8 cellular contexts compared by ENCODE assay signal in the genomic region with DNA sequence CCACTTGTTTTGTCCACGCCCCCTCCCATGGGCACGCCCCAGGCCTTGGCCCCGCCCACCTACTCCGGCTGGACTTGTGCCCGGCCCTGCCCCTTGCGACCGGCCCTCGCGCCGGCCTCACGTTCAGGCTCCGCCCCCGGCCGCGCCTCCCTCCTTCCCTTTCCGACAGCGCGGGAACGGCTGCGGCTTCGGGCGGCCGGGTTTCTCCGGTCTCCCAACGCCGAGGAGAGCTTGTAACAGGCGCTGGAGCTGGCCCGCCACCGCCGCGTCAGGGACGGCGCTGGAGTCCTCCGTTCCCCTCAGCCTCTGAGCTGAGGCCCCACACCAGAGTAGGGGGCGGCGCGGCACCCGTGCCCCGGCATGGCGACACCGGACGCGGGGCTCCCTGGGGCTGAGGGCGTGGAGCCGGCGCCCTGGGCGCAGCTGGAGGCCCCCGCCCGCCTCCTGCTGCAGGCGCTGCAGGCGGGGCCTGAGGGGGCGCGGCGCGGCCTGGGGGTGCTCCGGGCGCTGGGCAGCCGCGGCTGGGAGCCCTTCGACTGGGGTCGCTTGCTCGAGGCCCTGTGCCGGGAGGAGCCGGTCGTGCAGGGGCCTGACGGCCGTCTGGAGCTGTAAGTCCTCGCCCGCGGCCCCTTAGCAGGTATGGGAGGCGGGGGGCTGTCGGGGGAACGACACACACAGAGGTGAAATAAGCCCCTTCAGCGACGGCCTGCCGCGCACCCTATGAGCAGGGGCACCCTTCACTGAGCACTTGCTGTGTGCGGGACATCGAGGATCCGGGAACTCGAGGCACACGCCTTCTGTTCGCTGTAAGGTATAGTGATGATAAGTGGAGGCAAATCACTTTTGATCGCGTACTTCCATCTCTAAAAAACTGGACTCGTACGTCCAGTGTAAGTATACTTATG. TPM values are rescaled to one million over a fixed set of nuclear protein-coding genes. Genes with fewer than 3 reads are reported as not detected.
DNase-seq lines count a peak whose midpoint lies in the region; ATAC-seq and TF ChIP-seq lines count a peak whose summit lies in the region.

A gene with protein sequence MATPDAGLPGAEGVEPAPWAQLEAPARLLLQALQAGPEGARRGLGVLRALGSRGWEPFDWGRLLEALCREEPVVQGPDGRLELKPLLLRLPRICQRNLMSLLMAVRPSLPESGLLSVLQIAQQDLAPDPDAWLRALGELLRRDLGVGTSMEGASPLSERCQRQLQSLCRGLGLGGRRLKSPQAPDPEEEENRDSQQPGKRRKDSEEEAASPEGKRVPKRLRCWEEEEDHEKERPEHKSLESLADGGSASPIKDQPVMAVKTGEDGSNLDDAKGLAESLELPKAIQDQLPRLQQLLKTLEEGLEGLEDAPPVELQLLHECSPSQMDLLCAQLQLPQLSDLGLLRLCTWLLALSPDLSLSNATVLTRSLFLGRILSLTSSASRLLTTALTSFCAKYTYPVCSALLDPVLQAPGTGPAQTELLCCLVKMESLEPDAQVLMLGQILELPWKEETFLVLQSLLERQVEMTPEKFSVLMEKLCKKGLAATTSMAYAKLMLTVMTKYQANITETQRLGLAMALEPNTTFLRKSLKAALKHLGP (plus strand): TSS at position 153 of the 905 bp plus-strand sequence. CDS start 208 bp downstream, at position 361.

- no peak within 1 kb of the TSS for H3K4ac ChIP-seq in H9 (ENCODE audit: low read depth, low read length)

- no peak within 1 kb of the TSS for H3K14ac ChIP-seq in H9 (ENCODE audit: insufficient read depth, low read length)

- no peaks in the 10 kb centered on the region for H4K20me1 ChIP-seq in H9 (ENCODE audit: control insufficient read depth, insufficient read depth, insufficient read length)

- peaks cover 17% of the 10 kb centered on the region for H3K27me3 Mint-ChIP-seq in H9 (ENCODE audit: low read depth)
- no peaks in the 10 kb centered on the region for H3K27me3 Mint-ChIP-seq in neural crest cell (ENCODE audit: low read depth)
- no peaks in the 10 kb centered on the region for H3K27me3 Mint-ChIP-seq in stimulated activated naive CD8-positive, alpha-beta T cell treated with anti-CD3 and anti-CD28 coated beads, Interleukin-15, amount 100 ng/mL, for 72 hours

- TF ChIP-seq CTCF in H9 (conservative IDR thresholded peaks at IDR 0.05), result no peak
- no peak for TF ChIP-seq CTCF in neural crest cell (conservative IDR thresholded peaks at IDR 0.05)

- no peak within 1 kb of the TSS for H2BK20ac ChIP-seq in H9 (ENCODE audit: low read depth, low read length, poor library complexity, severe bottlenecking)

- no peaks in the 10 kb centered on the region for H3K9me3 ChIP-seq in H9 (ENCODE audit: control insufficient read depth, low read depth, low read length)
- no peaks in the 10 kb centered on the region for H3K9me3 ChIP-seq in MG63

- H3K18ac ChIP-seq in H9 (ENCODE audit: insufficient read length, low read depth, low read length), result no peak within 1 kb of the TSS

- H3K4me3 ChIP-seq in MG63, result peak within 1 kb of the TSS; percentile 62

- ATAC-seq in stimulated activated naive CD8-positive, alpha-beta T cell treated with anti-CD3 and anti-CD28 coated beads, Interleukin-15, amount 100 ng/mL, for 72 hours, result peak; percentile 85

- no peak within 1 kb of the TSS for H2AK5ac ChIP-seq in H9 (ENCODE audit: insufficient read length, low read length)

- TF ChIP-seq POLR2A in Raji (IDR thresholded peaks at IDR 0.05; ENCODE audit: insufficient read depth, low read depth, low read length), result peak; percentile 70

- H3K27ac Mint-ChIP-seq in H9, result no peak within 1 kb of the TSS; a peak in 1 of 7 replicates
- H3K27ac Mint-ChIP-seq in neural crest cell (ENCODE audit: unreplicated experiment), result no peak within 1 kb of the TSS
- H3K27ac Mint-ChIP-seq in stimulated activated naive CD8-positive, alpha-beta T cell treated with anti-CD3 and anti-CD28 coated beads, Interleukin-15, amount 100 ng/mL, for 72 hours, result no peak within 1 kb of the TSS

- 0 out of 2 replicates have a peak, but pooled peaks cover 7% of the 10 kb centered on the region for H3K4me1 ChIP-seq in H9 (ENCODE audit: insufficient read depth, low read length)

- no CpG with 5 or more reads among the region's 87 CpGs for WGBS in H9 (ENCODE audit: extremely low coverage, insufficient read length, low lambda C conversion rate)

- peaks cover 12% of the 10 kb centered on the region; the same call in 1 of the 2 replicates for H3K36me3 ChIP-seq in MG63

- no peaks in the 10 kb centered on the region for H3K9me3 Mint-ChIP-seq in H9
- H3K9me3 Mint-ChIP-seq in neural crest cell, result no peaks in the 10 kb centered on the region
- H3K9me3 Mint-ChIP-seq in stimulated activated naive CD8-positive, alpha-beta T cell treated with anti-CD3 and anti-CD28 coated beads, Interleukin-15, amount 100 ng/mL, for 72 hours, result no peaks in the 10 kb centered on the region

- H3K27me3 ChIP-seq in H9 (ENCODE audit: insufficient read depth, low read length) (no peaks in the 10 kb centered on the region), MG63 (no peaks in the 10 kb centered on the region)

- no peak within 1 kb of the TSS for H4K91ac ChIP-seq in H9 (ENCODE audit: insufficient read length, low read depth, low read length)

- peaks cover 5% of the 10 kb centered on the region for H3K23me2 ChIP-seq in H9 (ENCODE audit: insufficient read length, low read depth, low read length, poor library complexity, severe bottlenecking)

- peaks cover 10 to 18% (median 12%) of the 10 kb centered on the region in 3 experiments for H3K36me3 Mint-ChIP-seq in H9 (ENCODE audit: insufficient read depth in 1 of 3, low read depth in 3 of 3)
- H3K36me3 Mint-ChIP-seq in neural crest cell (ENCODE audit: low read depth), result peaks cover 9% of the 10 kb centered on the region

- H4K8ac ChIP-seq in H9 (replicated peaks; ENCODE audit: insufficient read length, low read depth, low read length), result no peak within 1 kb of the TSS

- H2BK120ac ChIP-seq in H9 (ENCODE audit: low read depth, low read length, poor library complexity, severe bottlenecking), result no peak within 1 kb of the TSS

- H3K4me3 Mint-ChIP-seq in H9, result peak within 1 kb of the TSS; percentile 70 to 79
- peak within 1 kb of the TSS; percentile 86 for H3K4me3 Mint-ChIP-seq in neural crest cell
- H3K4me3 Mint-ChIP-seq in stimulated activated naive CD8-positive, alpha-beta T cell treated with anti-CD3 and anti-CD28 coated beads, Interleukin-15, amount 100 ng/mL, for 72 hours, result peak within 1 kb of the TSS; percentile 92 to 95

- peak within 1 kb of the TSS; percentile 61 for H3K4me2 ChIP-seq in H9 (ENCODE audit: insufficient read depth, insufficient read length, low read length)

- H3K9ac ChIP-seq in H9 (ENCODE audit: extremely low read depth, insufficient read length, low read length), result peak within 1 kb of the TSS; percentile 2

- H4K5ac ChIP-seq in H9 (ENCODE audit: insufficient read length, low read depth, low read length), result no peak within 1 kb of the TSS

- no peak within 1 kb of the TSS for H2BK12ac ChIP-seq in H9 (ENCODE audit: insufficient read length, low read depth, low read length)

- H3K56ac ChIP-seq in H9 (ENCODE audit: insufficient read length, low read depth, low read length), result no peak within 1 kb of the TSS

- no peaks in the 10 kb centered on the region for H3K79me1 ChIP-seq in H9 (ENCODE audit: insufficient read depth, low read depth, low read length, poor library complexity, severe bottlenecking)

- no peak within 1 kb of the TSS for H3K23ac ChIP-seq in H9 (ENCODE audit: insufficient read length, low read depth, low read length)

- peaks cover 28 to 39% of the 10 kb centered on the region in 2 experiments for H3K4me1 Mint-ChIP-seq in H9
- peaks cover 38% of the 10 kb centered on the region for H3K4me1 Mint-ChIP-seq in neural crest cell
- H3K4me1 Mint-ChIP-seq in stimulated activated naive CD8-positive, alpha-beta T cell treated with anti-CD3 and anti-CD28 coated beads, Interleukin-15, amount 100 ng/mL, for 72 hours, result peaks cover 45% of the 10 kb centered on the region

- DNase-seq in GDM1 (lab: John Stamatoyannopoulos, UW) (peak; percentile 86), H9 (peak; percentile 98), MG63 (peak; percentile 88), activated gamma-delta T cell (lab: John Stamatoyannopoulos, UW) (peak; percentile 78), fibroblast of the conjunctiva (ENCODE audit: low read depth) (peak; percentile 87), neural crest cell (ENCODE audit: low read depth, low spot score) (peak; percentile 100)
- peak; percentile 91 to 92 for DNase-seq in stimulated activated naive CD8-positive, alpha-beta T cell treated with anti-CD3 and anti-CD28 coated beads, Interleukin-15, amount 100 ng/mL, for 72 hours

- no peak within 1 kb of the TSS for H2BK15ac ChIP-seq in H9 (ENCODE audit: low read depth, low read length)

- H3T11ph ChIP-seq in H9 (ENCODE audit: low read length), result no peak within 1 kb of the TSS

- H3K79me2 ChIP-seq in H9 (ENCODE audit: insufficient read depth, low read length), result no peaks in the 10 kb centered on the region

- H2AFZ ChIP-seq in H9 (ENCODE audit: low read length), result no peak within 1 kb of the TSS

- H2BK5ac ChIP-seq in H9 (ENCODE audit: insufficient read length, low read length), result no peak within 1 kb of the TSS

- no peak within 1 kb of the TSS for H3K27ac ChIP-seq in H9 (ENCODE audit: insufficient read length, low read depth, low read length)

RNA-seq across cellular contexts. Expression of the gene that starts here (rescaled TPM):
- total RNA-seq in H9 (2021) (8.4 and 10.9 TPM in 2 replicates), neural crest cell (18.8 and 20.4 TPM in 2 replicates)
- total RNA-seq in MG63 (2014; rRNA removed; shearing (Covaris generic); ENCODE audit: low replicate concordance), result 20.1 and 28.0 TPM in 2 replicates
